19 cellular contexts compared by ENCODE assay signal in the genomic region with DNA sequence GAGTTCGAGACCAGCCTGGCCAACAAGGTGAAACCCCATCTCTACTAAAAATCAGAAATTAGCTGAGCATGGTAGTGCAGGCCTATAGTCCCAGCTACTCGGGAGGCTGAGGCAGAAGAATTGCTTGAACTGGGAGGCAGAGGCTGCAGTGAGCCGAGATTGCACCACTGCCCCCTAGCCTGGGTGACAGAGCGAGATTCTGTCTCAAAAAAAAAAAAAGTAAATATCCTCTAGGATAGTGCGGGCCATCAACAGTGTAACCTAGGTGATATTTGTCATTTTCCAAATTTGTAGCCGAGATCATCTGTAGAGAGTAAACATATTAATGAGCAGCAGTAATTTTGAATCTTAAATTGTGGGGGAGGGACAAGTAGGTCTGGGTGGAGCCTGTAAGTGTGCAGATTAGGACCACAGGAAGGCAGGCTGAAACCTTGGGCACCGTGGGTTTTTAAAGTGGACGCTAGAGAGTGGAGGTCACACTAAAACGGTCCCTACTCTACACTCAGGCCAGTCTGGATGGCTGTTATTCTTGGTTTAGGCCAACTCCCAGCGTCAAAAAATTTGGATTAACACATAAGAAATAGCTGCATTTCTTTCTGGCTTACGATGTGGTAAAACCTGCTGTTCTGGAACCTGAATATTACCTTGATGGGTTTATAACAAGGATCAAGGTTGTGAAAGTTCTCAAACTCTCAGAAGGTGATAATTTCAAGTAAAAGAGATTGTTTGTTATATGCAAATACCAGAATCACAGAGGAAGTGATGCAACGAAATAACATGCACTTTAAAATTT. TPM values are rescaled to one million over a fixed set of nuclear protein-coding genes. Genes with fewer than 3 reads are reported as not detected.
DNase-seq lines count a peak whose midpoint lies in the region; ATAC-seq, FAIRE-seq and TF ChIP-seq lines count a peak whose summit lies in the region.
"Had no signal": no experiment of that assay in that cellular context is flagged by ENCODE, and none has a peak within 500 bp of the region (broad histone marks: within the 10 kb centered on the region; RNA-seq: fewer than 3 reads in every experiment).

No MANE protein-coding gene starts in this region.

- no peak for TF ChIP-seq POLR2A in breast epithelium (IDR thresholded peaks at IDR 0.05)
- TF ChIP-seq POLR2A in H1 (IDR thresholded peaks at IDR 0.05; ENCODE audit: control extremely low read depth in 1 of 2, low read depth in 2 of 2, low read length in 2 of 2) = no peak

- no peak overlapping the region for H4K5ac ChIP-seq in H1 (ENCODE audit: insufficient read length, low read depth, low read length)

- H2BK15ac ChIP-seq in H1 (ENCODE audit: low read length) = no peak overlapping the region

- H3K23me2 ChIP-seq in H1 (ENCODE audit: low read depth, low read length) = no peaks in the 10 kb centered on the region

- H3K36me3 ChIP-seq in breast epithelium = no peaks in the 10 kb centered on the region
- H3K36me3 ChIP-seq in Karpas-422 (ENCODE audit: insufficient read depth, low read length) = peaks cover 25% of the 10 kb centered on the region
- H3K36me3 ChIP-seq in H1 (ENCODE audit: control insufficient read depth in 2 of 4, insufficient read depth in 4 of 4, low read length in 3 of 4) = peaks cover 5 to 17% (median 11%) of the 10 kb centered on the region in 4 experiments
- no peaks in the 10 kb centered on the region; the same call in none of the 2 replicates for H3K36me3 ChIP-seq in BE2C

- no peaks in the 10 kb centered on the region for H3K9me3 Mint-ChIP-seq in MCF 10A (ENCODE audit: unreplicated experiment)
- H3K9me3 Mint-ChIP-seq in type B pancreatic cell = peaks cover 5% of the 10 kb centered on the region

- H3K36me3 Mint-ChIP-seq in MCF 10A (ENCODE audit: insufficient read depth, unreplicated experiment) (peaks cover 59% of the 10 kb centered on the region), type B pancreatic cell (peaks cover 36% of the 10 kb centered on the region)

- H3K9me2 ChIP-seq in Karpas-422 (replicated peaks; ENCODE audit: insufficient read depth, low read length) = no peaks in the 10 kb centered on the region

- H3K18ac ChIP-seq in H1 (ENCODE audit: extremely low read depth, low read length) = no peak overlapping the region

- DNase-seq in MCF 10A (ENCODE audit: unreplicated experiment) = no peak
- DNase-seq in breast epithelium (ENCODE audit: low spot score in 2 of 2) = no peak
- peak; percentile 51 for DNase-seq in Karpas-422
- no peak for DNase-seq in H1 (ENCODE audit: low read depth in 1 of 2, low spot score in 2 of 2)
- no peak for DNase-seq in type B pancreatic cell (ENCODE audit: extremely low spot score, unreplicated experiment)
- no peak for DNase-seq in BE2C
- DNase-seq in occipital lobe (lab: John Stamatoyannopoulos, UW) = no peak
- DNase-seq: CD8-positive, alpha-beta memory T cell; HCEC 1CT; MM.1S; NCI-H1105; NCI-H1694; NCI-H2227 treated with DMSO at 0.1 percent for 48 hours; NCI-H524 treated with DMSO at 0.1 percent for 48 hours; SHP77 had no signal

- TF ChIP-seq RAD21 in H1 (IDR thresholded peaks at IDR 0.05 in 1 of 2, conservative IDR thresholded peaks at IDR 0.05 in 1 of 2; ENCODE audit: low read depth in 2 of 2, low read length in 2 of 2) = no peak; a peak in 2 of 4 replicates

- ATAC-seq in GM21390 (IDR thresholded peaks at IDR 0.05; ENCODE audit: unreplicated experiment) = no peak

- no peak overlapping the region for H2AK5ac ChIP-seq in H1 (ENCODE audit: low read depth, low read length)

- CTCF ChIA-PET in MCF 10A (lab: Yijun Ruan, JAX) (no interaction called here), H1 (lab: Charles Lee; ENCODE audit: partially characterized antibody) (interaction anchor here (0.6 to 2.6 kb wide), 7 partner anchors 9 to 174 kb away, joined by 3 to 9 read pairs (median 4); no protein-coding TSS in a partner anchor)

- H3K56ac ChIP-seq in H1 (replicated peaks; ENCODE audit: insufficient read length, low read depth, low read length) = no peak overlapping the region

- H2BK5ac ChIP-seq in H1 (ENCODE audit: low read depth, low read length) = no peak overlapping the region

- H4K8ac ChIP-seq in H1 (ENCODE audit: extremely low read depth, insufficient read depth, low read length) = no peak overlapping the region; the same call in 1 of the 2 replicates

- H3K27ac Mint-ChIP-seq in MCF 10A (ENCODE audit: low read depth, unreplicated experiment) = no peak overlapping the region
- H3K27ac Mint-ChIP-seq in type B pancreatic cell = peak overlapping the region; percentile 58

- H3K27ac ChIP-seq in breast epithelium (no peak overlapping the region), Karpas-422 (ENCODE audit: low read length) (no peak overlapping the region), H1 (ENCODE audit: low read depth, low read length) (no peak overlapping the region)
- H3K27ac ChIP-seq: BLaER1 treated with 17β-estradiol and CSF1 and Interleukin-3, amounts not matched to agents 10 nM and 100 nM had no signal

- no peak overlapping the region for H3K14ac ChIP-seq in H1 (ENCODE audit: insufficient read length)

- H3K23ac ChIP-seq in H1 (ENCODE audit: insufficient read length) = no peak overlapping the region

- no peak overlapping the region for H4K91ac ChIP-seq in H1 (replicated peaks; ENCODE audit: insufficient read length, low read length)

- 80% methylated on average over 12 of the region's 12 CpGs; no CpG with 5 or more reads in 1 of the 2 experiments for WGBS in H1 (ENCODE audit: extremely low coverage in 1 of 2, insufficient coverage in 1 of 2, insufficient read length in 1 of 2, insufficient replicate concordance in 2 of 2, low coverage in 1 of 2, low lambda C conversion rate in 2 of 2, missing lambda C conversion rate in 1 of 2), 2 experiments

- H2BK20ac ChIP-seq in H1 (ENCODE audit: low read length) = no peak overlapping the region

- H3K9me3 ChIP-seq in breast epithelium (no peaks in the 10 kb centered on the region), Karpas-422 (ENCODE audit: low read length) (no peaks in the 10 kb centered on the region), H1 (ENCODE audit: insufficient read depth in 2 of 2, low read depth in 1 of 2, low read length in 1 of 2) (peaks cover 0 to 3% of the 10 kb centered on the region in 2 experiments; a peak in 1 of 4 replicates), BE2C (no peaks in the 10 kb centered on the region)

- BruUV-seq in MCF 10A (replicated peaks; lab: Mats Ljungman, UMichigan) = TSS peak; percentile 20

- TF ChIP-seq EP300 in H1 (IDR thresholded peaks at IDR 0.05; ENCODE audit: borderline replicate concordance in 1 of 2, low read depth in 2 of 2, low read length in 2 of 2) = no peak

- H3K4me3 ChIP-seq in breast epithelium = no peak overlapping the region
- H3K4me3 ChIP-seq in Karpas-422 (ENCODE audit: low read length) = no peak overlapping the region
- no peak overlapping the region for H3K4me3 ChIP-seq in H1 (ENCODE audit: extremely low read depth in 1 of 4, insufficient read depth in 2 of 4, low read depth in 3 of 4, low read length in 4 of 4)
- H3K4me3 ChIP-seq in BE2C (ENCODE audit: low read depth, low read length) = no peak overlapping the region
- H3K4me3 ChIP-seq: BLaER1 treated with 17β-estradiol and CSF1 and Interleukin-3, amounts not matched to agents 10 nM and 100 nM had no signal

- H3K4me3 Mint-ChIP-seq in MCF 10A (ENCODE audit: unreplicated experiment) = no peak overlapping the region
- no peak overlapping the region for H3K4me3 Mint-ChIP-seq in type B pancreatic cell

- intact Hi-C loops in MCF 10A (cut with micrococcal nuclease) = no loop called here
- intact Hi-C loops in breast epithelium (cut with DNase I; ENCODE audit: low total_unique reads) = no loop called here

- H3K4ac ChIP-seq in H1 (replicated peaks; ENCODE audit: insufficient read length, low read depth, low read length) = no peak overlapping the region

- H3K4me1 ChIP-seq in breast epithelium = no peaks in the 10 kb centered on the region
- no peaks in the 10 kb centered on the region for H3K4me1 ChIP-seq in Karpas-422 (ENCODE audit: low read length)
- H3K4me1 ChIP-seq in H1 (replicated peaks in 1 of 4; ENCODE audit: control insufficient read depth in 3 of 4, insufficient read depth in 4 of 4, low read length in 3 of 4) = no peaks in the 10 kb centered on the region
- no peaks in the 10 kb centered on the region for H3K4me1 ChIP-seq in BE2C

- H3K79me1 ChIP-seq in H1 (ENCODE audit: low read depth, low read length) = no peaks in the 10 kb centered on the region

- POLR2A ChIA-PET in MCF 10A (lab: Yijun Ruan, JAX) = interaction anchor here (1.5 kb wide), 1 partner anchor 20 kb away, joined by 3 read pairs; no protein-coding TSS in a partner anchor
- POLR2A ChIA-PET in H1 (lab: Charles Lee; ENCODE audit: partially characterized antibody) = interaction anchor here (0.8 to 1.7 kb wide), 2 partner anchors 20 to 26 kb away, joined by 3 to 4 read pairs; no protein-coding TSS in a partner anchor

- H4K20me1 ChIP-seq in Karpas-422 (ENCODE audit: insufficient read depth, low read depth, low read length) (peaks cover 20% of the 10 kb centered on the region; the same call in 1 of the 2 replicates), H1 (replicated peaks in 1 of 2; ENCODE audit: control insufficient read depth in 1 of 2, insufficient read depth in 2 of 2, low read length in 2 of 2) (peaks cover 0 to under 1% of the 10 kb centered on the region in 2 experiments)

- no peak overlapping the region for H2AFZ ChIP-seq in Karpas-422 (ENCODE audit: low read length)
- H2AFZ ChIP-seq in H1 (ENCODE audit: low read length) = no peak overlapping the region

- H3K4me2 ChIP-seq in Karpas-422 (ENCODE audit: low read depth, low read length, poor library complexity, severe bottlenecking) (no peak overlapping the region), H1 (ENCODE audit: insufficient read depth in 1 of 2, low read depth in 2 of 2, low read length in 2 of 2) (no peak overlapping the region)
- H3K4me2 ChIP-seq: BLaER1 treated with 17β-estradiol and CSF1 and Interleukin-3, amounts not matched to agents 10 nM and 100 nM had no signal

- H3K79me2 ChIP-seq in Karpas-422 (ENCODE audit: low read length) (no peaks in the 10 kb centered on the region), H1 (ENCODE audit: control insufficient read depth in 1 of 2, insufficient read depth in 2 of 2, low read length in 2 of 2) (no peaks in the 10 kb centered on the region)

- H3K27me3 ChIP-seq in breast epithelium (no peaks in the 10 kb centered on the region), Karpas-422 (ENCODE audit: low read length) (no peaks in the 10 kb centered on the region), H1 (replicated peaks in 1 of 4; ENCODE audit: control insufficient read depth in 3 of 4, extremely low read depth in 1 of 4, insufficient read depth in 3 of 4, low read length in 3 of 4) (no peaks in the 10 kb centered on the region), BE2C (no peaks in the 10 kb centered on the region)
- H3K27me3 ChIP-seq: BLaER1 treated with 17β-estradiol and CSF1 and Interleukin-3, amounts not matched to agents 10 nM and 100 nM had no signal

- no peaks in the 10 kb centered on the region for H3K27me3 Mint-ChIP-seq in MCF 10A (ENCODE audit: insufficient read depth, unreplicated experiment)
- H3K27me3 Mint-ChIP-seq in type B pancreatic cell = no peaks in the 10 kb centered on the region
- H3K27me3 Mint-ChIP-seq: CD8-positive, alpha-beta memory T cell had no signal

- no peak overlapping the region for H3K9ac ChIP-seq in Karpas-422 (ENCODE audit: low read length)
- H3K9ac ChIP-seq in H1 (replicated peaks in 1 of 4; ENCODE audit: extremely low read depth in 1 of 4, low read depth in 3 of 4, low read length in 3 of 4) = no peak overlapping the region
- H3K9ac ChIP-seq: BLaER1 treated with 17β-estradiol and CSF1 and Interleukin-3, amounts not matched to agents 10 nM and 100 nM had no signal

- no peak for FAIRE-seq in H1 (lab: Jason Lieb, UNC)
- FAIRE-seq: A204.1, GM12892 had no signal

- TF ChIP-seq CTCF in MCF 10A (IDR thresholded peaks at IDR 0.05; ENCODE audit: unreplicated experiment) (no peak), breast epithelium (IDR thresholded peaks at IDR 0.05) (no peak), H1 (IDR thresholded peaks at IDR 0.05; ENCODE audit: control extremely low read depth in 1 of 3, insufficient read depth in 1 of 3, low read depth in 1 of 3, low read length in 3 of 3) (peak; percentile 8 to 15 (median 14); a peak in 3 of 4 replicates), type B pancreatic cell (conservative IDR thresholded peaks at IDR 0.05) (no peak), BE2C (IDR thresholded peaks at IDR 0.05; ENCODE audit: low read depth, low read length) (no peak)

- H2BK12ac ChIP-seq in H1 (ENCODE audit: low read depth, low read length) = no peak overlapping the region

- no peak overlapping the region for H2BK120ac ChIP-seq in H1 (replicated peaks; ENCODE audit: low read depth, low read length)

- H3K4me1 Mint-ChIP-seq in MCF 10A (ENCODE audit: insufficient read depth, unreplicated experiment) (no peaks in the 10 kb centered on the region), type B pancreatic cell (ENCODE audit: unreplicated experiment) (peaks cover 4% of the 10 kb centered on the region)

RNA-seq across cellular contexts. Expression of a gene that starts 22.7 kb away (rescaled TPM):
- 15.0 and 17.5 TPM in 2 replicates for total RNA-seq in MCF 10A (2022)
- total RNA-seq in breast epithelium = 10 to 100 TPM in 1 of 3 donors, 1 to 10 TPM in 2; 7.9 to 13.2 (median 9.8) TPM
- total RNA-seq in Karpas-422 (2014; rRNA removed; shearing (Covaris generic); ENCODE audit: low replicate concordance) = 11.6 and 13.6 TPM in 2 replicates
- total RNA-seq in H1 (2021; fragmentation: NEBNext Ultra II Directional; extraction: Animal tissue kit (Norgen Biotek cat#: 25700)) = 20.2 and 21.1 TPM in 2 replicates
- 4.5 and 5.5 TPM in 2 replicates for polyA plus RNA-seq in H1 (2011; rRNA removed)
- polyA plus RNA-seq in H1 (2011; cell fraction: cytosol; rRNA removed) = 4.9 TPM
- 10.6 TPM for polyA plus RNA-seq in H1 (2011; cell fraction: nucleus; rRNA removed)
- polyA plus RNA-seq in H1 (2012, experiment 1 of 2) = 6.4 to 8.3 TPM (median 8.0 TPM) in 4 replicates
- polyA plus RNA-seq in H1 (2012, experiment 2 of 2) = 2.0 TPM
- 5.6 TPM for polyA plus RNA-seq in H1 (2013, experiment 1 of 2)
- polyA plus RNA-seq in H1 (2013, experiment 2 of 2) = 5.7 TPM
- polyA minus RNA-seq in H1 (2011; rRNA and poly(A)+ RNA removed) = 9.2 and 10.5 TPM in 2 replicates
- polyA minus RNA-seq in H1 (2011; cell fraction: cytosol; rRNA and poly(A)+ RNA removed) = 13.8 TPM
- 15.6 TPM for polyA minus RNA-seq in H1 (2011; cell fraction: nucleus; rRNA and poly(A)+ RNA removed)
- total RNA-seq in type B pancreatic cell (ENCODE audit: low replicate concordance) = 34.6 and 71.5 TPM in 2 replicates
- polyA plus RNA-seq in BE2C (2012; ENCODE audit: insufficient read depth, insufficient read length, low read depth) = 14.6 TPM
- total RNA-seq in occipital lobe = 20.9 TPM

RNA-seq across cellular contexts. Expression of a gene that starts 35.3 kb away (rescaled TPM):
- 74.4 and 92.3 TPM in 2 replicates for total RNA-seq in MCF 10A (2022)
- total RNA-seq in breast epithelium = 10 to 100 TPM; 35.4 to 45.7 (median 42.3) TPM
- total RNA-seq in Karpas-422 (2014; rRNA removed; shearing (Covaris generic); ENCODE audit: low replicate concordance) = 88.0 and 130 TPM in 2 replicates
- total RNA-seq in H1 (2021; fragmentation: NEBNext Ultra II Directional; extraction: Animal tissue kit (Norgen Biotek cat#: 25700)) = 103 and 110 TPM in 2 replicates
- polyA plus RNA-seq in H1 (2011; rRNA removed) = 129 and 168 TPM in 2 replicates
- 142 TPM for polyA plus RNA-seq in H1 (2011; cell fraction: cytosol; rRNA removed)
- 137 TPM for polyA plus RNA-seq in H1 (2011; cell fraction: nucleus; rRNA removed)
- 123 to 156 TPM (median 126 TPM) in 4 replicates for polyA plus RNA-seq in H1 (2012, experiment 1 of 2)
- polyA plus RNA-seq in H1 (2012, experiment 2 of 2) = 180 TPM
- polyA plus RNA-seq in H1 (2013, experiment 1 of 2) = 154 TPM
- 152 TPM for polyA plus RNA-seq in H1 (2013, experiment 2 of 2)
- 39.0 and 44.6 TPM in 2 replicates for polyA minus RNA-seq in H1 (2011; rRNA and poly(A)+ RNA removed)
- polyA minus RNA-seq in H1 (2011; cell fraction: cytosol; rRNA and poly(A)+ RNA removed) = 37.1 TPM
- polyA minus RNA-seq in H1 (2011; cell fraction: nucleus; rRNA and poly(A)+ RNA removed) = 29.5 TPM
- 59.3 and 73.4 TPM in 2 replicates for total RNA-seq in type B pancreatic cell (ENCODE audit: low replicate concordance)
- 122 TPM for polyA plus RNA-seq in BE2C (2012; ENCODE audit: insufficient read depth, insufficient read length, low read depth)
- total RNA-seq in occipital lobe = 45.7 TPM

Comparison
In these comparisons a context has a peak if more than half of its experiments do, and no peak if none do; other contexts are left out.
1. CTCF ChIP-seq: peak in H1 (3 of 3); none in MCF 10A (single experiment), breast epithelium (0 of 3), type B pancreatic cell (single experiment) and BE2C (single experiment).